In genomic region chr3:150736903-150737832, GRCh38 we compare ENCODE assay signal across 1 cellular context.
TF ChIP-seq lines count a peak whose summit lies in the region.

No MANE protein-coding gene starts in this region.

TF ChIP-seq in K562, 482 proteins besides CTCF, POLR2A, EP300 and RAD21:
- TF ChIP-seq TRIM28 (IDR thresholded peaks at IDR 0.05) (no peak), MBD2 (IDR thresholded peaks at IDR 0.05; ENCODE audit: borderline replicate concordance, low read depth) (no peak), GATA2 (CRISPR knock-in tag; IDR thresholded peaks at IDR 0.05) (0 out of 2 replicates have a peak, but pooled peaks have one; percentile 22), TFE3 (CRISPR knock-in tag; IDR thresholded peaks at IDR 0.05) (peak; percentile 85), ZNF766 (CRISPR knock-in tag; conservative IDR thresholded peaks at IDR 0.05) (peak; percentile 66; the same call in 1 of the 2 replicates), CEBPB (tag; IDR thresholded peaks at IDR 0.05) (peak; percentile 87), HNRNPLL (IDR thresholded peaks at IDR 0.05; ENCODE audit: low read depth, low read length, poor library complexity, severe bottlenecking) (peak; percentile 26), ESRRA (IDR thresholded peaks at IDR 0.05; ENCODE audit: borderline replicate concordance, low read depth) (peak; percentile 25; the same call in 1 of the 2 replicates), RBM25 (IDR thresholded peaks at IDR 0.05; ENCODE audit: low read depth, low read length, severe bottlenecking) (peak; percentile 22), SOX6 (IDR thresholded peaks at IDR 0.05) (peak; percentile 65), ZNF277 (CRISPR knock-in tag; IDR thresholded peaks at IDR 0.05; ENCODE audit: borderline replicate concordance) (no peak), KDM1A (IDR thresholded peaks at IDR 0.05) (peak; percentile 12 to 24; a peak in 1 of 4 replicates), CEBPG (CRISPR knock-in tag; IDR thresholded peaks at IDR 0.05) (no peak), CEBPG (tag; conservative IDR thresholded peaks at IDR 0.05 in 1 of 2, IDR thresholded peaks at IDR 0.05 in 1 of 2) (peak; percentile 43 to 78; a peak in 3 of 4 replicates)
TF ChIP-seq in K562: peak in this region for 10.
